In genomic region chr5:17169507-17169906, GRCh38 we compare ENCODE assay signal across 2 cellular contexts.
TF ChIP-seq lines count a peak whose summit lies in the region.

No MANE protein-coding gene starts in this region.

TF ChIP-seq in SK-N-SH, 30 proteins besides CTCF, POLR2A, EP300 and RAD21:
- TF ChIP-seq SIN3A (IDR thresholded peaks at IDR 0.05; ENCODE audit: borderline replicate concordance, low read depth, low read length) (no peak), RFX5 (IDR thresholded peaks at IDR 0.05; ENCODE audit: low read length) (no peak), TCF12 (IDR thresholded peaks at IDR 0.05) (peak; percentile 79), USF1 (IDR thresholded peaks at IDR 0.05; ENCODE audit: borderline replicate concordance, low read depth) (no peak), MEF2A (IDR thresholded peaks at IDR 0.05; ENCODE audit: borderline replicate concordance, low read depth) (no peak), EZH2phosphoT487 (IDR thresholded peaks at IDR 0.05; ENCODE audit: borderline replicate concordance, low read depth) (no peak), JUND (IDR thresholded peaks at IDR 0.05) (peak; percentile 48), MAX (IDR thresholded peaks at IDR 0.05; ENCODE audit: low read depth) (no peak), NFIC (IDR thresholded peaks at IDR 0.05; ENCODE audit: borderline replicate concordance) (no peak), GATA2 (CRISPR knock-in tag; IDR thresholded peaks at IDR 0.05) (no peak), TAF1 (IDR thresholded peaks at IDR 0.05; ENCODE audit: borderline replicate concordance, low read depth, low read length) (no peak), CHD2 (IDR thresholded peaks at IDR 0.05; ENCODE audit: low read length, partially characterized antibody) (no peak), FOSL2 (IDR thresholded peaks at IDR 0.05; ENCODE audit: borderline replicate concordance, low read depth) (no peak), POLR2AphosphoS5 (IDR thresholded peaks at IDR 0.05; ENCODE audit: low read depth, low read length) (no peak), TEAD4 (IDR thresholded peaks at IDR 0.05; ENCODE audit: borderline replicate concordance, insufficient read depth) (no peak), SMC3 (IDR thresholded peaks at IDR 0.05; ENCODE audit: low read depth, low read length) (no peak), RXRA (IDR thresholded peaks at IDR 0.05; ENCODE audit: borderline replicate concordance, low read depth) (0 out of 2 replicates have a peak, but pooled peaks have one; percentile 12), USF2 (IDR thresholded peaks at IDR 0.05; ENCODE audit: borderline replicate concordance, low read depth, low read length) (no peak)
- TF ChIP-seq, protein P1, sequence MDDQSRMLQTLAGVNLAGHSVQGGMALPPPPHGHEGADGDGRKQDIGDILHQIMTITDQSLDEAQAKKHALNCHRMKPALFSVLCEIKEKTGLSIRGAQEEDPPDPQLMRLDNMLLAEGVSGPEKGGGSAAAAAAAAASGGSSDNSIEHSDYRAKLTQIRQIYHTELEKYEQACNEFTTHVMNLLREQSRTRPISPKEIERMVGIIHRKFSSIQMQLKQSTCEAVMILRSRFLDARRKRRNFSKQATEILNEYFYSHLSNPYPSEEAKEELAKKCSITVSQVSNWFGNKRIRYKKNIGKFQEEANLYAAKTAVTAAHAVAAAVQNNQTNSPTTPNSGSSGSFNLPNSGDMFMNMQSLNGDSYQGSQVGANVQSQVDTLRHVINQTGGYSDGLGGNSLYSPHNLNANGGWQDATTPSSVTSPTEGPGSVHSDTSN (IDR thresholded peaks at IDR 0.05): peak; percentile 82
- TF ChIP-seq, protein P2, sequence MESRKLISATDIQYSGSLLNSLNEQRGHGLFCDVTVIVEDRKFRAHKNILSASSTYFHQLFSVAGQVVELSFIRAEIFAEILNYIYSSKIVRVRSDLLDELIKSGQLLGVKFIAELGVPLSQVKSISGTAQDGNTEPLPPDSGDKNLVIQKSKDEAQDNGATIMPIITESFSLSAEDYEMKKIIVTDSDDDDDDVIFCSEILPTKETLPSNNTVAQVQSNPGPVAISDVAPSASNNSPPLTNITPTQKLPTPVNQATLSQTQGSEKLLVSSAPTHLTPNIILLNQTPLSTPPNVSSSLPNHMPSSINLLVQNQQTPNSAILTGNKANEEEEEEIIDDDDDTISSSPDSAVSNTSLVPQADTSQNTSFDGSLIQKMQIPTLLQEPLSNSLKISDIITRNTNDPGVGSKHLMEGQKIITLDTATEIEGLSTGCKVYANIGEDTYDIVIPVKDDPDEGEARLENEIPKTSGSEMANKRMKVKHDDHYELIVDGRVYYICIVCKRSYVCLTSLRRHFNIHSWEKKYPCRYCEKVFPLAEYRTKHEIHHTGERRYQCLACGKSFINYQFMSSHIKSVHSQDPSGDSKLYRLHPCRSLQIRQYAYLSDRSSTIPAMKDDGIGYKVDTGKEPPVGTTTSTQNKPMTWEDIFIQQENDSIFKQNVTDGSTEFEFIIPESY (IDR thresholded peaks at IDR 0.05; ENCODE audit: borderline replicate concordance, low read depth): no peak

TF ChIP-seq in WTC11, 78 proteins besides CTCF, POLR2A, EP300 and RAD21:
- no peak for TF ChIP-seq ZBTB43 (CRISPR knock-in tag; IDR thresholded peaks at IDR 0.05)
- TF ChIP-seq RORB (CRISPR knock-in tag; IDR thresholded peaks at IDR 0.05): no peak
- TF ChIP-seq ATF1 (CRISPR knock-in tag; IDR thresholded peaks at IDR 0.05): no peak
- TF ChIP-seq PRRX2 (CRISPR knock-in tag; IDR thresholded peaks at IDR 0.05): no peak
- no peak for TF ChIP-seq ZNF416 (CRISPR knock-in tag; IDR thresholded peaks at IDR 0.05)
- no peak for TF ChIP-seq SOX15 (CRISPR knock-in tag; IDR thresholded peaks at IDR 0.05)
- TF ChIP-seq JUN (CRISPR knock-in tag; IDR thresholded peaks at IDR 0.05): no peak
- no peak for TF ChIP-seq ATF3 (CRISPR knock-in tag; conservative IDR thresholded peaks at IDR 0.05)
- no peak for TF ChIP-seq GRHL2 (CRISPR knock-in tag; IDR thresholded peaks at IDR 0.05; ENCODE audit: insufficient replicate concordance, severe bottlenecking)
- no peak for TF ChIP-seq NFATC4 (CRISPR knock-in tag; IDR thresholded peaks at IDR 0.05)
- no peak for TF ChIP-seq TP53 (CRISPR knock-in tag; IDR thresholded peaks at IDR 0.05)
- TF ChIP-seq CREB1 (CRISPR knock-in tag; IDR thresholded peaks at IDR 0.05): no peak
- no peak for TF ChIP-seq ZNF396 (CRISPR knock-in tag; IDR thresholded peaks at IDR 0.05; ENCODE audit: borderline replicate concordance)
- no peak for TF ChIP-seq FOXP1 (CRISPR knock-in tag; IDR thresholded peaks at IDR 0.05; ENCODE audit: borderline replicate concordance)
- no peak for TF ChIP-seq MLX (CRISPR knock-in tag; IDR thresholded peaks at IDR 0.05)
- TF ChIP-seq GABPB1 (CRISPR knock-in tag; IDR thresholded peaks at IDR 0.05): no peak
